ENCODE assay signal across 8 cellular contexts in the genomic region with DNA sequence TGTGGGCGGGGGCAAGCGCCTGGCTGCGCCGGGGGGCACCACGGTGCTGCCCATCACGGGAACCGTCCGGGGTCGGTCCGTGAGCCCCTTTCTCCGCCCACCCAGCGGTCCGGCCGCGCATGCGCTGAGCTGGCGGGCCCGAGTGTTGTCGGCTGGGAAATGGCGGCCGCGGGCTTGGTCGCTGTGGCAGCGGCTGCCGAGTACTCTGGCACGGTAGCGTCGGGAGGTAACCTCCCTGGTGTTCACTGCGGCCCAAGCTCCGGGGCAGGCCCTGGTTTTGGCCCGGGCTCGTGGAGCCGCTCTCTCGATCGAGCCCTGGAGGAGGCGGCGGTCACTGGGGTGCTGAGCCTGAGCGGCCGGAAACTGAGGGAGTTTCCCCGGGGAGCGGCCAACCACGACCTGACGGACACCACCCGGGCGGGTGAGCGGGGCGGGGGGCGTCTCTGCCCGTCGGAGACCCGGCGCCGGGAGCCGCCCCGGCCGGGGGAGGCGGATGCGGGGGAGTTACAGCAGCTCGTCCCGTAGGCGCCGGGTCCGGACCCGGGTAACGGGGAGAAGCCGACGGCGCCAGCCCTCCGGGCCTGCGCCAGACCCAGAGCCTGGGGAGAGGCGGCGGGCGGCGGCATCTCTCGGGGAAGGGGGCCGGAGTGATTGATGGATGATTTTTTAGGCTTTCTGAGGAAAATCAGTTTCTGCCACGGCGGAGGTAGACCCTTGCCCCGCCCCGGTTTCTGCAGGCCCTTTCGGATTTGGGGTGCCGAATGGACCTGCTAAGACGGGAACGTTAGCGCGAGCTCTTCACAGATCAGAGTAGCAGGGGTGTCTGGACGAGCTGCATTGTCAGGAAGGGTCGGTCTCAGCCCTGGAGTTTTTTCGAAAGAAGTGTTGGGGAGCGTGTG. TPM values are rescaled to one million over a fixed set of nuclear protein-coding genes. Genes with fewer than 3 reads are reported as not detected.
DNase-seq lines count a peak whose midpoint lies in the region; ATAC-seq and TF ChIP-seq lines count a peak whose summit lies in the region.

A gene (plus strand): TSS at position 135 of the 899 bp plus-strand sequence. CDS start 25 bp downstream, at position 160.

- H3K4me3 ChIP-seq in BJ (ENCODE audit: low read depth, low read length) (peak within 1 kb of the TSS; percentile 79), left lung (peak within 1 kb of the TSS; percentile 65 to 89)

- DNase-seq in BJ (ENCODE audit: low read depth) = no peak
- DNase-seq in GM19238 (ENCODE audit: insufficient read length, low spot score) = peak; percentile 79
- DNase-seq in NCI-H526 treated with DMSO at 0.1 percent for 48 hours (lab: John Stamatoyannopoulos, UW) = peak; percentile 80
- DNase-seq in activated CD4-positive, alpha-beta T cell treated with anti-CD3 and anti-CD28 coated beads, Interleukin-2, amount 50 U/mL, for 4 hours = peak; percentile 69 to 74
- DNase-seq in dermis blood vessel endothelial cell = peak; percentile 87
- DNase-seq in left lung = peak; percentile 80 to 94
- peak; percentile 71 for DNase-seq in stimulated activated CD4-positive, alpha-beta T cell treated with anti-CD3 and anti-CD28 coated beads, Interleukin-2, amount 100 ng/mL, for 4 hours (ENCODE audit: low read depth)

- H3K36me3 ChIP-seq in BJ (ENCODE audit: control insufficient read depth, insufficient read depth, low read length) (no peaks in the 10 kb centered on the region), left lung (no peaks in the 10 kb centered on the region)

- no peaks in the 10 kb centered on the region for H3K27me3 ChIP-seq in BJ (ENCODE audit: control insufficient read depth, insufficient read depth, low read length)
- H3K27me3 ChIP-seq in left lung = no peaks in the 10 kb centered on the region

- ATAC-seq in HG03432 (IDR thresholded peaks at IDR 0.05; ENCODE audit: unreplicated experiment) = peak; percentile 88
- peak; percentile 95 for ATAC-seq in left lung

- POLR2A ChIA-PET in BJ (lab: Charles Lee) = interaction anchor here (1.3 kb wide), 1 partner anchor 18 kb away, joined by 7 read pairs; no protein-coding TSS in a partner anchor

- peaks cover 5 to 39% of the 10 kb centered on the region in 2 donors for H3K4me1 ChIP-seq in left lung

- intact Hi-C loops in left lung (cut with DNase I) = no loop called here

- H3K27ac ChIP-seq in left lung = peak within 1 kb of the TSS; percentile 96

- CTCF ChIA-PET in BJ (lab: Yijun Ruan, JAX) = interaction anchor here (0.7 to 0.9 kb wide), 2 partner anchors 38 to 43 kb away, joined by 3 read pairs; no protein-coding TSS in a partner anchor

- no peaks in the 10 kb centered on the region for H3K9me3 ChIP-seq in left lung

- TF ChIP-seq CTCF in BJ (IDR thresholded peaks at IDR 0.05; ENCODE audit: insufficient read depth, low read depth, low read length) = no peak
- no peak for TF ChIP-seq CTCF in left lung (IDR thresholded peaks at IDR 0.05)

RNA-seq across cellular contexts. Expression of the gene that starts here (rescaled TPM):
- polyA plus RNA-seq in BJ (2011; rRNA removed) = 109 and 155 TPM in 2 replicates
- polyA minus RNA-seq in BJ (2011; rRNA and poly(A)+ RNA removed) = 60.8 and 82.3 TPM in 2 replicates
- total RNA-seq in dermis blood vessel endothelial cell = 82.4 and 154 TPM in 2 replicates
- total RNA-seq in left lung = 10 to 100 TPM; 36.8 to 40.1 TPM
